24 cellular contexts compared by ENCODE assay signal in genomic region chr6:138146544-138146943, GRCh38.
"Had no signal": no experiment of that assay in that cellular context is flagged by ENCODE, and none has a peak within 500 bp of the region (broad histone marks: within the 10 kb centered on the region; RNA-seq: fewer than 3 reads in every experiment).

No MANE protein-coding gene starts in this region.

- H3K9me3 ChIP-seq: esophagus muscularis mucosa, gastroesophageal sphincter, heart left ventricle, left lung, lower lobe of right lung, mucosa of descending colon had no signal

- H3K79me2 ChIP-seq: hepatocyte had no signal

- H3K4me3 ChIP-seq: coronary artery, dorsolateral prefrontal cortex, esophagus muscularis mucosa, gastroesophageal sphincter, heart left ventricle, hepatocyte, left lung, lower lobe of right lung, mucosa of descending colon had no signal

- H3K36me3 ChIP-seq: esophagus muscularis mucosa, gastroesophageal sphincter, heart left ventricle, left lung, lower lobe of right lung had no signal

- FAIRE-seq: colon, endothelial cell of umbilical vein, frontal cortex, islet of Langerhans, keratinocyte had no signal

- H3K4me1 ChIP-seq: esophagus muscularis mucosa, foreskin keratinocyte, gastroesophageal sphincter, heart left ventricle, left lung, lower lobe of right lung had no signal

- ATAC-seq: foreskin keratinocyte, gastroesophageal sphincter, heart left ventricle, left cardiac atrium, left lung, left ventricle myocardium superior, lower lobe of right lung, mucosa of descending colon had no signal

- H3K27ac ChIP-seq: coronary artery, dorsolateral prefrontal cortex, esophagus muscularis mucosa, foreskin keratinocyte, gastroesophageal sphincter, heart left ventricle, hepatocyte, left lung, lower lobe of right lung had no signal

- H3K4me1 Mint-ChIP-seq: mesothelial cell of epicardium had no signal

- H3K4me3 Mint-ChIP-seq: mesothelial cell of epicardium, naive B cell had no signal

- H3K27me3 ChIP-seq: gastroesophageal sphincter, hepatocyte, left lung had no signal

- DNase-seq: dermis blood vessel endothelial cell; dorsolateral prefrontal cortex; effector CD4-positive, alpha-beta T cell; effector memory CD4-positive, alpha-beta T cell; foreskin keratinocyte; heart left ventricle; hypothalamus; left cardiac atrium; left lung; left ventricle myocardium superior; lower lobe of right lung; mesenchymal stem cell; mucosa of descending colon; naive B cell had no signal

- H3K36me3 Mint-ChIP-seq: mesothelial cell of epicardium had no signal

- H3K27ac Mint-ChIP-seq: mesothelial cell of epicardium, naive B cell had no signal

- H2AFZ ChIP-seq: hepatocyte had no signal

- H3K4me2 ChIP-seq: hepatocyte had no signal
